In genomic region chr2:85674417-85674816, GRCh38 we compare ENCODE assay signal across 1 cellular context.
TF ChIP-seq lines count a peak whose summit lies in the region.

No MANE protein-coding gene starts in this region.

TF ChIP-seq in IMR-90, 13 proteins besides CTCF, POLR2A, EP300 and RAD21 (continued from another document):
- TF ChIP-seq BHLHE40 (IDR thresholded peaks at IDR 0.05; ENCODE audit: low read depth, low read length), result no peak
